In genomic region chr17:80455328-80455710, GRCh38 we compare ENCODE assay signal across 8 cellular contexts. TPM values are rescaled to one million over a fixed set of nuclear protein-coding genes. Genes with fewer than 3 reads are reported as not detected.
DNase-seq lines count a peak whose midpoint lies in the region; ATAC-seq, FAIRE-seq and TF ChIP-seq lines count a peak whose summit lies in the region.

No MANE protein-coding gene starts in this region.

- no peaks in the 10 kb centered on the region for H3F3A ChIP-seq in smooth muscle cell (ENCODE audit: low read depth)

- intact Hi-C loops in GM12878 (cut with micrococcal nuclease; ENCODE audit: unreplicated experiment), result loop anchor here (10.0 kb wide), 1 partner anchor 119 kb away; no protein-coding TSS in a partner anchor

- ATAC-seq in GM21619 (IDR thresholded peaks at IDR 0.05; ENCODE audit: unreplicated experiment) (peak; percentile 23), GM12878 (peak; percentile 74), HG02884 (IDR thresholded peaks at IDR 0.05; ENCODE audit: unreplicated experiment) (no peak)

- TF ChIP-seq POLR2A in GM12878 (IDR thresholded peaks at IDR 0.05; ENCODE audit: low read depth, low read length), result no peak

- POLR2A ChIA-PET in GM12878 (lab: Charles Lee), result interaction anchor here (0.8 to 1.6 kb wide), 3 partner anchors 20 to 310 kb away, joined by 3 to 5 read pairs (median 3); partner anchors contain the start of gene RPTOR

- SMC1A ChIA-PET in GM12878 (lab: Charles Lee; ENCODE audit: uncharacterized antibody, unreplicated experiment), result interaction anchor here (0.9 to 1.1 kb wide), 2 partner anchors 8 to 117 kb away, joined by 3 read pairs; no protein-coding TSS in a partner anchor

- TF ChIP-seq CTCF in GM12878 (IDR thresholded peaks at IDR 0.05 in 2 of 3, conservative IDR thresholded peaks at IDR 0.05 in 1 of 3; ENCODE audit: control insufficient read depth in 2 of 3, extremely low read depth in 1 of 3, insufficient read depth in 1 of 3, low read depth in 3 of 3, low read length in 3 of 3) (no peak), smooth muscle cell (IDR thresholded peaks at IDR 0.05; ENCODE audit: borderline replicate concordance, insufficient read depth, poor library complexity, severe bottlenecking) (no peak)

- FAIRE-seq in GM12878 (lab: Jason Lieb, UNC), result no peak

- no peaks in the 10 kb centered on the region for H3K36me3 ChIP-seq in GM12878 (ENCODE audit: control insufficient read depth in 2 of 2, insufficient read depth in 2 of 2, low read length in 1 of 2)
- H3K36me3 ChIP-seq in smooth muscle cell (ENCODE audit: low read depth), result no peaks in the 10 kb centered on the region

- H3K4me3 ChIP-seq in GM12878, result peak overlapping the region; percentile 96
- peak overlapping the region; percentile 89 for H3K4me3 ChIP-seq in iPS-18c (ENCODE audit: insufficient read depth, low read depth, low read length)
- H3K4me3 ChIP-seq in smooth muscle cell, result peak overlapping the region; percentile 71

- RAD21 ChIA-PET in GM12878 (lab: Charles Lee; ENCODE audit: unreplicated experiment), result interaction anchor here (1.4 to 1.7 kb wide), 2 partner anchors 28 to 335 kb away, joined by 4 to 11 read pairs; no protein-coding TSS in a partner anchor

- H3K79me2 ChIP-seq in GM12878 (ENCODE audit: control insufficient read depth, insufficient read depth, low read length), result peaks cover 7% of the 10 kb centered on the region
- H3K79me2 ChIP-seq in smooth muscle cell (ENCODE audit: low read depth), result no peaks in the 10 kb centered on the region

- H3K27me3 ChIP-seq in GM12878 (replicated peaks in 1 of 2; ENCODE audit: control insufficient read depth in 2 of 2, insufficient read depth in 2 of 2, low read length in 1 of 2), result peaks cover 0 to 3% of the 10 kb centered on the region in 2 experiments; a peak in 1 of 4 replicates
- H3K27me3 ChIP-seq in smooth muscle cell (ENCODE audit: low read depth), result peaks cover 8% of the 10 kb centered on the region

- H3K9ac ChIP-seq in GM12878 (ENCODE audit: control insufficient read depth, insufficient read depth, low read length) (peak overlapping the region; percentile 99), smooth muscle cell (ENCODE audit: low read depth) (peak overlapping the region; percentile 98)

- H3K27ac ChIP-seq in GM12878 (ENCODE audit: control insufficient read depth, insufficient read depth) (peak overlapping the region; percentile 89), smooth muscle cell (ENCODE audit: low read depth) (peak overlapping the region; percentile 99)

- in situ Hi-C loops in GM12878 (cut with MboI), result no loop called here

- WGBS in GM12878 (ENCODE audit: insufficient coverage, insufficient replicate concordance, low lambda C conversion rate, missing lambda C conversion rate), result 8% methylated on average over 21 of the region's 21 CpGs
- 7% methylated on average over 20 of the region's 21 CpGs for WGBS in smooth muscle cell (ENCODE audit: low lambda C conversion rate)

- H3K4me1 ChIP-seq in GM12878 (ENCODE audit: control insufficient read depth, insufficient read depth, low read length), result peaks cover 8% of the 10 kb centered on the region
- peaks cover 9% of the 10 kb centered on the region for H3K4me1 ChIP-seq in smooth muscle cell (ENCODE audit: low read depth)

- no peak for TF ChIP-seq RAD21 in GM12878 (IDR thresholded peaks at IDR 0.05; ENCODE audit: insufficient read depth, low read depth, low read length)

- H4K20me1 ChIP-seq in GM12878 (ENCODE audit: control insufficient read depth, insufficient read depth), result no peaks in the 10 kb centered on the region
- no peaks in the 10 kb centered on the region for H4K20me1 ChIP-seq in smooth muscle cell (ENCODE audit: low read depth)

- BruUV-seq in GM12878 (replicated peaks; lab: Mats Ljungman, UMichigan), result no TSS peak

- H3K4me2 ChIP-seq in GM12878 (ENCODE audit: control insufficient read depth, insufficient read depth) (peak overlapping the region; percentile 46), smooth muscle cell (peak overlapping the region; percentile 91)

- CTCF ChIA-PET in GM12878 (lab: Yijun Ruan, JAX), result interaction anchor here (1.5 kb wide), 1 partner anchor 120 kb away, joined by 3 read pairs; no protein-coding TSS in a partner anchor

- DNase-seq in Daoy (ENCODE audit: low read depth) (peak; percentile 50), NCI-H82 (lab: John Stamatoyannopoulos, UW) (peak; percentile 77), GM12878 (ENCODE audit: low read depth, low spot score) (no peak), smooth muscle cell (lab: John Stamatoyannopoulos, UW; ENCODE audit: unreplicated experiment) (no peak), NCI-H226 (no peak)

- H2AFZ ChIP-seq in GM12878 (ENCODE audit: control insufficient read depth, low read depth, low read length), result peak overlapping the region; percentile 82
- peak overlapping the region; percentile 60 for H2AFZ ChIP-seq in smooth muscle cell (ENCODE audit: low read depth)

- no peak for TF ChIP-seq EP300 in GM12878 (IDR thresholded peaks at IDR 0.05; ENCODE audit: borderline replicate concordance in 1 of 2, control insufficient read depth in 1 of 2, low read depth in 2 of 2, low read length in 2 of 2)

- H3K9me3 ChIP-seq in GM12878 (replicated peaks; ENCODE audit: control insufficient read depth, insufficient read depth, low read length) (no peaks in the 10 kb centered on the region), iPS-18c (ENCODE audit: control insufficient read depth, insufficient read depth, low read length) (no peaks in the 10 kb centered on the region), smooth muscle cell (replicated peaks; ENCODE audit: low read depth) (no peaks in the 10 kb centered on the region)

TF ChIP-seq in GM12878, 131 proteins besides CTCF, POLR2A, EP300 and RAD21 (continues in another document):
- no peak for TF ChIP-seq NFIC (IDR thresholded peaks at IDR 0.05; ENCODE audit: low read depth, low read length)
- no peak for TF ChIP-seq TCF12 (IDR thresholded peaks at IDR 0.05; ENCODE audit: low read depth, low read length)
- TF ChIP-seq TCF3 (IDR thresholded peaks at IDR 0.05; ENCODE audit: borderline replicate concordance, insufficient read depth, low read depth, low read length), result no peak
- no peak for TF ChIP-seq CBX3 (IDR thresholded peaks at IDR 0.05; ENCODE audit: borderline replicate concordance, low read depth)
- TF ChIP-seq SREBF1 (IDR thresholded peaks at IDR 0.05; ENCODE audit: low read length), result no peak
- no peak for TF ChIP-seq STAT1 (conservative IDR thresholded peaks at IDR 0.05)
- TF ChIP-seq GATAD2B (conservative IDR thresholded peaks at IDR 0.05; ENCODE audit: low read depth), result no peak
- TF ChIP-seq SIX5 (IDR thresholded peaks at IDR 0.05; ENCODE audit: low read depth, low read length, severe bottlenecking), result no peak
- TF ChIP-seq FOS (IDR thresholded peaks at IDR 0.05; ENCODE audit: borderline replicate concordance, extremely low read depth, insufficient read length), result no peak
- no peak for TF ChIP-seq GABPA (IDR thresholded peaks at IDR 0.05; ENCODE audit: low read depth)
- TF ChIP-seq BHLHE40 (IDR thresholded peaks at IDR 0.05; ENCODE audit: borderline replicate concordance in 1 of 2, low read depth in 2 of 2, low read length in 1 of 2), result peak in 1 of 2 experiments; percentile 41; a peak in 1 of 4 replicates

RNA-seq across cellular contexts. Expression of gene NPTX1, which starts 21.1 kb away (rescaled TPM):
- 0.11 TPM in 1 of 2 replicates, not detected in the other for total RNA-seq in Daoy (2014; rRNA removed; shearing (Covaris generic))
- total RNA-seq in GM12878 (2013; cell fraction: nucleolus; rRNA removed), result not detected in 2 replicates
- total RNA-seq in GM12878 (2014; rRNA removed) (not detected in 2 replicates), GM12878 (2014; rRNA removed; fragmentation: Illumina TruSeq; extraction: Trizol) (not detected in 2 replicates), GM12878 (2021) (0.05 TPM in 1 of 2 replicates, not detected in the other), smooth muscle cell (1.8 and 3.9 TPM in 2 replicates)
- not detected for polyA plus RNA-seq in GM12878 (2011; ENCODE audit: low read depth)
- polyA plus RNA-seq in GM12878 (2011; rRNA removed) (not detected in 2 replicates), GM12878 (2014; fragmentation: Illumina TruSeq; extraction: Trizol) (not detected in 2 replicates), GM12878 (2014; fragmentation: Nextera tagmentation; extraction: Ambion mirVana) (not detected), GM12878 (2014; rRNA removed) (not detected in 2 replicates), GM12878 (2016; fragmentation: Nextera tagmentation; extraction: Ambion mirVana) (not detected), smooth muscle cell (5.9 and 7.6 TPM in 2 replicates)
- 0.01 and 0.02 TPM in 2 replicates for polyA plus RNA-seq in GM12878 (2011; cell fraction: cytosol; rRNA removed)
- 0.03 and 0.04 TPM in 2 replicates for polyA plus RNA-seq in GM12878 (2011; cell fraction: nucleus; rRNA removed)
- 0.08 TPM in 2 replicates for polyA plus RNA-seq in GM12878 (2012)
- not detected in 2 replicates for polyA minus RNA-seq in GM12878 (2011; rRNA and poly(A)+ RNA removed)
- not detected in 2 replicates for polyA minus RNA-seq in GM12878 (2011; cell fraction: cytosol; rRNA and poly(A)+ RNA removed)
- polyA minus RNA-seq in GM12878 (2011; cell fraction: nucleus; rRNA and poly(A)+ RNA removed), result not detected in 2 replicates

RNA-seq across cellular contexts. Expression of gene ENDOV, which starts 40.4 kb away (rescaled TPM):
- total RNA-seq in Daoy (2014; rRNA removed; shearing (Covaris generic)), result 22.4 and 24.6 TPM in 2 replicates
- 27.5 and 31.4 TPM in 2 replicates for total RNA-seq in GM12878 (2013; cell fraction: nucleolus; rRNA removed)
- 7.3 and 10.1 TPM in 2 replicates for total RNA-seq in GM12878 (2014; rRNA removed)
- 3.0 and 3.8 TPM in 2 replicates for total RNA-seq in GM12878 (2014; rRNA removed; fragmentation: Illumina TruSeq; extraction: Trizol)
- 10.7 and 11.9 TPM in 2 replicates for total RNA-seq in GM12878 (2021)
- 5.6 TPM for polyA plus RNA-seq in GM12878 (2011; ENCODE audit: low read depth)
- polyA plus RNA-seq in GM12878 (2011; rRNA removed), result 5.0 and 6.6 TPM in 2 replicates
- polyA plus RNA-seq in GM12878 (2011; cell fraction: cytosol; rRNA removed), result 9.0 and 10.5 TPM in 2 replicates
- polyA plus RNA-seq in GM12878 (2011; cell fraction: nucleus; rRNA removed), result 17.5 and 22.4 TPM in 2 replicates
- 10.7 and 11.6 TPM in 2 replicates for polyA plus RNA-seq in GM12878 (2012)
- 1.6 and 3.1 TPM in 2 replicates for polyA plus RNA-seq in GM12878 (2014; fragmentation: Illumina TruSeq; extraction: Trizol)
- polyA plus RNA-seq in GM12878 (2014; fragmentation: Nextera tagmentation; extraction: Ambion mirVana), result 1 to 10 TPM in 1 of 2 experiments, under 1 TPM in 1; 0.63 to 4.5 TPM
- 9.6 and 10.3 TPM in 2 replicates for polyA plus RNA-seq in GM12878 (2014; rRNA removed)
- 10 to 100 TPM; 10.4 to 11.6 TPM for polyA plus RNA-seq in GM12878 (2016; fragmentation: Nextera tagmentation; extraction: Ambion mirVana)
- 8.2 and 15.3 TPM in 2 replicates for polyA minus RNA-seq in GM12878 (2011; rRNA and poly(A)+ RNA removed)
- polyA minus RNA-seq in GM12878 (2011; cell fraction: cytosol; rRNA and poly(A)+ RNA removed), result 2.8 TPM in 2 replicates
- polyA minus RNA-seq in GM12878 (2011; cell fraction: nucleus; rRNA and poly(A)+ RNA removed), result 8.0 and 17.9 TPM in 2 replicates
- total RNA-seq in smooth muscle cell, result 22.2 and 31.6 TPM in 2 replicates
- 59.7 and 61.7 TPM in 2 replicates for polyA plus RNA-seq in smooth muscle cell

Comparison
In these comparisons a context has a peak if more than half of its experiments do, and no peak if none do; other contexts are left out.
1. DNase-seq: peak in Daoy (single experiment) and NCI-H82 (single experiment); none in GM12878 (single experiment), smooth muscle cell (single experiment) and NCI-H226 (single experiment).
2. Peak in every context shown above with its lines, with median percentiles within 50 percentile points of each other: H3K4me3 ChIP-seq.